In the genomic region with DNA sequence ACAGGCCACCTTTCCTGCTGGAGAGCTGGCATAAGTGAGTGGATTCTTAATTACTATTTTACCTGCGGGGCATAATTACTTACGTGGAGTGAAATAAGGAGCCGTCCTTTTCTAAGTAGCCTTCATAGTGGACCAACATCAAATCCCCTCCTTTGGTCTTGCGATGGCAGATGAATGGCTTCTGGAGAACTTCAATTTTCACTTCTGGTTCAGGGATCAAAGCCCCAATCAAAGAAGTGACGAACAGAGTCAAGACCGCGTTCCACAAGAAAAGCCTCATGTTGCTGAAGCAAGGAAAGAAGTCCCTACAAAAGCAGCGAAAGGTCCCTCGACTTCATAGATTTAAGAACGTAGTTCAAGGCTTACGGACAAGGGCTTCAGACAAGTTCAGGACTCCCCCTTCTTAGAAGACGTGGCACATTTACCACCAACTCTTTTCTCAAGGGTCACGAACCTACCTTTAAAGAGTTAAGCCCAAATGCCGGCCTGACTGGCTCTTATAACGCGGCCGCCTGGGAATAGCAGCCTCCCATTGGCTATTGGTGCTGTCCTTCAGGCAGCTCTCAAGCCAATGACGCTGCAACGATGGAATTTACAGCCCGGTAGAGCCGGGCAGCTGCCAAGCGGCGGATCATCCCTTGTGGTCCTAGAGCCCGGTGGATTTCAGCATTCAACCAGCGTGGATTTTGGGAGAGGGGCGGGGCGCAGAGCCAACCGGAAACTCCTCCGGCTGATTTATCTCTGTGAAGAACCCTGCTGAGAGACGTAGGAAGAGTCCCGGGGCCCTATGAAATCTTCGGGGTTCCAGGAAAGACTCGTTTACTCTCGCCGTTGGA, we compare ENCODE assay signal across 1 cellular context.
A peak's percentile ranks its signal among the peaks of the same experiment; 100 is the strongest.
TF ChIP-seq lines count a peak whose summit lies in the region.

A gene with protein sequence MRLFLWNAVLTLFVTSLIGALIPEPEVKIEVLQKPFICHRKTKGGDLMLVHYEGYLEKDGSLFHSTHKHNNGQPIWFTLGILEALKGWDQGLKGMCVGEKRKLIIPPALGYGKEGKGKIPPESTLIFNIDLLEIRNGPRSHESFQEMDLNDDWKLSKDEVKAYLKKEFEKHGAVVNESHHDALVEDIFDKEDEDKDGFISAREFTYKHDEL (minus strand): TSS at position 474 of the 836 bp plus-strand sequence. CDS start 194 bp downstream, at position 280.

TF ChIP-seq in HCT116, 20 proteins besides CTCF, POLR2A, EP300 and RAD21 (continued from another document):
- TF ChIP-seq, protein P1, sequence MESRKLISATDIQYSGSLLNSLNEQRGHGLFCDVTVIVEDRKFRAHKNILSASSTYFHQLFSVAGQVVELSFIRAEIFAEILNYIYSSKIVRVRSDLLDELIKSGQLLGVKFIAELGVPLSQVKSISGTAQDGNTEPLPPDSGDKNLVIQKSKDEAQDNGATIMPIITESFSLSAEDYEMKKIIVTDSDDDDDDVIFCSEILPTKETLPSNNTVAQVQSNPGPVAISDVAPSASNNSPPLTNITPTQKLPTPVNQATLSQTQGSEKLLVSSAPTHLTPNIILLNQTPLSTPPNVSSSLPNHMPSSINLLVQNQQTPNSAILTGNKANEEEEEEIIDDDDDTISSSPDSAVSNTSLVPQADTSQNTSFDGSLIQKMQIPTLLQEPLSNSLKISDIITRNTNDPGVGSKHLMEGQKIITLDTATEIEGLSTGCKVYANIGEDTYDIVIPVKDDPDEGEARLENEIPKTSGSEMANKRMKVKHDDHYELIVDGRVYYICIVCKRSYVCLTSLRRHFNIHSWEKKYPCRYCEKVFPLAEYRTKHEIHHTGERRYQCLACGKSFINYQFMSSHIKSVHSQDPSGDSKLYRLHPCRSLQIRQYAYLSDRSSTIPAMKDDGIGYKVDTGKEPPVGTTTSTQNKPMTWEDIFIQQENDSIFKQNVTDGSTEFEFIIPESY (IDR thresholded peaks at IDR 0.05; ENCODE audit: extremely low read depth, insufficient replicate concordance, low read length): no peak
- TF ChIP-seq, protein P2, sequence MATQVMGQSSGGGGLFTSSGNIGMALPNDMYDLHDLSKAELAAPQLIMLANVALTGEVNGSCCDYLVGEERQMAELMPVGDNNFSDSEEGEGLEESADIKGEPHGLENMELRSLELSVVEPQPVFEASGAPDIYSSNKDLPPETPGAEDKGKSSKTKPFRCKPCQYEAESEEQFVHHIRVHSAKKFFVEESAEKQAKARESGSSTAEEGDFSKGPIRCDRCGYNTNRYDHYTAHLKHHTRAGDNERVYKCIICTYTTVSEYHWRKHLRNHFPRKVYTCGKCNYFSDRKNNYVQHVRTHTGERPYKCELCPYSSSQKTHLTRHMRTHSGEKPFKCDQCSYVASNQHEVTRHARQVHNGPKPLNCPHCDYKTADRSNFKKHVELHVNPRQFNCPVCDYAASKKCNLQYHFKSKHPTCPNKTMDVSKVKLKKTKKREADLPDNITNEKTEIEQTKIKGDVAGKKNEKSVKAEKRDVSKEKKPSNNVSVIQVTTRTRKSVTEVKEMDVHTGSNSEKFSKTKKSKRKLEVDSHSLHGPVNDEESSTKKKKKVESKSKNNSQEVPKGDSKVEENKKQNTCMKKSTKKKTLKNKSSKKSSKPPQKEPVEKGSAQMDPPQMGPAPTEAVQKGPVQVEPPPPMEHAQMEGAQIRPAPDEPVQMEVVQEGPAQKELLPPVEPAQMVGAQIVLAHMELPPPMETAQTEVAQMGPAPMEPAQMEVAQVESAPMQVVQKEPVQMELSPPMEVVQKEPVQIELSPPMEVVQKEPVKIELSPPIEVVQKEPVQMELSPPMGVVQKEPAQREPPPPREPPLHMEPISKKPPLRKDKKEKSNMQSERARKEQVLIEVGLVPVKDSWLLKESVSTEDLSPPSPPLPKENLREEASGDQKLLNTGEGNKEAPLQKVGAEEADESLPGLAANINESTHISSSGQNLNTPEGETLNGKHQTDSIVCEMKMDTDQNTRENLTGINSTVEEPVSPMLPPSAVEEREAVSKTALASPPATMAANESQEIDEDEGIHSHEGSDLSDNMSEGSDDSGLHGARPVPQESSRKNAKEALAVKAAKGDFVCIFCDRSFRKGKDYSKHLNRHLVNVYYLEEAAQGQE (IDR thresholded peaks at IDR 0.05; ENCODE audit: low read depth): no peak
- TF ChIP-seq EGR1 (IDR thresholded peaks at IDR 0.05; ENCODE audit: low read depth) (no peak), CBX3 (IDR thresholded peaks at IDR 0.05; ENCODE audit: low read depth) (peak; percentile 79; the same call in 1 of the 2 replicates), SRF (IDR thresholded peaks at IDR 0.05; ENCODE audit: low read depth) (no peak), CEBPB (IDR thresholded peaks at IDR 0.05; ENCODE audit: low read depth) (no peak), JUND (IDR thresholded peaks at IDR 0.05) (no peak)
